27 cellular contexts compared by ENCODE assay signal in genomic region chr4:149715822-149716585, GRCh38.
"Had no signal": no experiment of that assay in that cellular context is flagged by ENCODE, and none has a peak within 500 bp of the region (broad histone marks: within the 10 kb centered on the region; RNA-seq: fewer than 3 reads in every experiment).

No MANE protein-coding gene starts in this region.

- H3K27me3 ChIP-seq: breast epithelium, pancreas, transverse colon, vagina had no signal

- H3K4me2 ChIP-seq: smooth muscle cell had no signal

- H3K4me1 ChIP-seq: breast epithelium, pancreas, psoas muscle, transverse colon, vagina had no signal

- ATAC-seq: activated CD4-positive, CD25-positive, alpha-beta regulatory T cell treated with anti-CD3 and anti-CD28 coated beads, Interleukin-2, amount 50 U/mL, for 24 hours; activated naive CD8-positive, alpha-beta T cell treated with anti-CD3 and anti-CD28 coated beads, Interleukin-2, amount 50 U/mL, for 24 hours; esophagus mucosa; left colon; pancreas; psoas muscle had no signal

- H3K27ac ChIP-seq: breast epithelium, pancreas, psoas muscle, transverse colon, vagina, WERI-Rb-1 had no signal

- H3K4me3 ChIP-seq: breast epithelium, pancreas, psoas muscle, smooth muscle cell, transverse colon, vagina had no signal

- DNase-seq: activated CD4-positive, alpha-beta memory T cell treated with anti-CD3 and anti-CD28 coated beads for 36 hours; activated CD4-positive, alpha-beta T cell treated with anti-CD3 and anti-CD28 coated beads, Interleukin-2, amount 10 ng/mL, durations not matched to agents 24 days and 14 days; activated CD8-positive, alpha-beta memory T cell treated with anti-CD3 and anti-CD28 coated beads, Interleukin-2, amount 50 U/mL, for 48 hours; activated gamma-delta T cell; activated naive CD8-positive, alpha-beta T cell treated with anti-CD3 and anti-CD28 coated beads, Interleukin-2, amount 50 U/mL, for 24 hours; activated T-cell treated with anti-CD3 and anti-CD28 coated beads, Interleukin-2, amount 50 U/mL, for 24 hours; amygdala; central memory CD4-positive, alpha-beta T cell; endodermal cell; foreskin fibroblast; head of caudate nucleus; hippocampal formation; left colon; naive B cell; nucleus accumbens; psoas muscle; stimulated activated CD4-positive, alpha-beta T cell treated with anti-CD3 and anti-CD28 coated beads, Interleukin-15, amount 100 ng/mL, for 24 hours; stimulated activated naive CD4-positive, alpha-beta T cell treated with Interleukin-2 at 50 U/mL for 16 hours; T-helper 1 cell; transverse colon; WERI-Rb-1 had no signal

- H3K36me3 ChIP-seq: breast epithelium, pancreas, transverse colon, vagina, WERI-Rb-1 had no signal

- H3K9me3 ChIP-seq: pancreas, transverse colon, vagina had no signal
